Comparison of ENCODE assay signal across 11 cellular contexts in the genomic region with DNA sequence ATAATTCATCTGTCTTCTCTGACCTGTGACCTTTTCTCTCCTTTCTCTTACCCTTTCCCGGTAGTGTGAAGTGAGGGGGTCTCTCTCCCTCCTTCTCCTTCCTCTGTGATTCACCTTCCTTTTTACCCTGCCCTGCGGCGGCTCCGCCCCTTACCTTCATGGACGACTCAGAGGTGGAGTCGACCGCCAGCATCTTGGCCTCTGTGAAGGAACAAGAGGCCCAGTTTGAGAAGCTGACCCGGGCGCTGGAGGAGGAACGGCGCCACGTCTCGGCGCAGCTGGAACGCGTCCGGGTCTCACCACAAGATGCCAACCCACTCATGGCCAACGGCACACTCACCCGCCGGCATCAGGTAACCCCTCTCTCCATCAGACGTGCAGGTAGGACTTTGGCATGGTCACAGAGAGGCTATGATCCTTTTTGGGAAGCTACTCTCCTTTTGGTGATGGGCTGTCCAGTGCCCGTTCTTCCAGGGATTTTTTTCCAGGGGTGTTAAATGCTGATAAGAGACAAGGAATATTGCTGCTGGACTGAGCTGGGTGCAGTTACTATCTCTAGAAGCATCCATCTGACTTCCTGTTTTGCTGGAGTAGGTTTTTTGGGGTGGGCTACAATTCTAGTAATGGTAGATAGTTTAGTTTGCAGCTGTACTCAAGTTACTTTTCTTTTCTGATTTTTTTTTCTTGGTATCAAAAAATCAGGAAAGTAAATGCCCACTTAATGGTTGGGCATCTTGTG. TPM values are rescaled to one million over a fixed set of nuclear protein-coding genes. Genes with fewer than 3 reads are reported as not detected.
DNase-seq lines count a peak whose midpoint lies in the region; ATAC-seq and TF ChIP-seq lines count a peak whose summit lies in the region.
"Had no signal": no experiment of that assay in that cellular context is flagged by ENCODE, and none has a peak within 500 bp of the region (broad histone marks: within the 10 kb centered on the region; RNA-seq: fewer than 3 reads in every experiment).

No MANE protein-coding gene starts in this region.

- CTCF ChIA-PET in SK-N-SH (lab: Yijun Ruan, JAX) = interaction anchor here (2.2 kb wide), 1 partner anchor 9 kb away, joined by 12 read pairs; no protein-coding TSS in a partner anchor

- H3K4me3 ChIP-seq in DND-41 (ENCODE audit: low read depth in 1 of 2, low read length in 2 of 2) = peak overlapping the region in 1 of 2 experiments; percentile 32; a peak in 2 of 4 replicates
- peak overlapping the region in 1 of 2 donors; percentile 15 for H3K4me3 ChIP-seq in duodenal mucosa (ENCODE audit: low read depth in 1 of 2, low read length in 2 of 2)
- H3K4me3 ChIP-seq in trophoblast cell (ENCODE audit: low read depth, low read length) = peak overlapping the region; percentile 37
- no peak overlapping the region for H3K4me3 ChIP-seq in SK-N-SH (ENCODE audit: low read depth in 2 of 2, low read length in 1 of 2)

- POLR2A ChIA-PET in SK-N-SH (lab: Yijun Ruan, JAX) = no interaction called here

- H3K9ac ChIP-seq in DND-41 (ENCODE audit: low read depth, low read length) = peak overlapping the region; percentile 35
- H3K9ac ChIP-seq in duodenal mucosa (ENCODE audit: low read depth in 1 of 2, low read length in 2 of 2) = peak overlapping the region in 1 of 2 donors; percentile 29
- no peak overlapping the region for H3K9ac ChIP-seq in trophoblast cell (ENCODE audit: low read length)
- H3K9ac ChIP-seq in SK-N-SH = no peak overlapping the region
- H3K9ac ChIP-seq: KMS-11 had no signal

- H3K9me2 ChIP-seq in SK-N-SH = no peaks in the 10 kb centered on the region

- DNase-seq in DND-41 = no peak
- DNase-seq in NOMO-1 (lab: John Stamatoyannopoulos, UW; ENCODE audit: unreplicated experiment in 2 of 2) = peak; percentile 8 to 14
- peak; percentile 73 to 79 for DNase-seq in trophoblast cell
- DNase-seq in NCI-H774 (lab: John Stamatoyannopoulos, UW) = no peak
- no peak for DNase-seq in SK-N-SH
- DNase-seq: amniotic stem cell, GOT3 had no signal

- H3K4ac ChIP-seq in trophoblast cell (ENCODE audit: low read depth, low read length) = peak overlapping the region; percentile 94

- peaks cover 6% of the 10 kb centered on the region for H3K79me1 ChIP-seq in trophoblast cell (ENCODE audit: low read length)

- ATAC-seq in DND-41 (ENCODE audit: insufficient read depth, low read depth) (peak; percentile 13), GM21528 (IDR thresholded peaks at IDR 0.05; ENCODE audit: low FRiP score, unreplicated experiment) (no peak), HG02981 (IDR thresholded peaks at IDR 0.05; ENCODE audit: unreplicated experiment) (no peak)

- WGBS in trophoblast cell (ENCODE audit: extremely low coverage, insufficient coverage, insufficient read length) = no CpG with 5 or more reads among the region's 22 CpGs
- WGBS in SK-N-SH (ENCODE audit: low lambda C conversion rate) = 94% methylated on average over 21 of the region's 22 CpGs

- no peak overlapping the region for H4K8ac ChIP-seq in trophoblast cell (ENCODE audit: low read depth, low read length)

- TF ChIP-seq EP300 in SK-N-SH (IDR thresholded peaks at IDR 0.05; ENCODE audit: borderline replicate concordance in 1 of 2, low read depth in 1 of 2, low read length in 1 of 2) = no peak

- no peaks in the 10 kb centered on the region for H3K27me3 ChIP-seq in DND-41 (ENCODE audit: insufficient read depth, low read length, poor library complexity)
- H3K27me3 ChIP-seq in duodenal mucosa (ENCODE audit: control insufficient read depth in 1 of 2, insufficient read depth in 2 of 2, low read length in 2 of 2) = no peaks in the 10 kb centered on the region
- H3K27me3 ChIP-seq in trophoblast cell (ENCODE audit: insufficient read depth, low read length) = no peaks in the 10 kb centered on the region
- no peaks in the 10 kb centered on the region for H3K27me3 ChIP-seq in SK-N-SH (ENCODE audit: insufficient read depth)

- no peak overlapping the region for H2BK5ac ChIP-seq in trophoblast cell (ENCODE audit: low read depth, low read length, poor library complexity)

- no peak overlapping the region for H2AK5ac ChIP-seq in trophoblast cell (ENCODE audit: low read length)

- TF ChIP-seq CTCF in DND-41 (IDR thresholded peaks at IDR 0.05; ENCODE audit: borderline replicate concordance, extremely low read depth, low read length, poor library complexity, severe bottlenecking) = no peak
- TF ChIP-seq CTCF in SK-N-SH (IDR thresholded peaks at IDR 0.05) = no peak

- H3K14ac ChIP-seq in trophoblast cell (ENCODE audit: low read length) = no peak overlapping the region

- H3K36me3 ChIP-seq in DND-41 (ENCODE audit: insufficient read depth, low read length) (peaks cover 2% of the 10 kb centered on the region), duodenal mucosa (ENCODE audit: control insufficient read depth in 1 of 2, insufficient read depth in 2 of 2, low read length in 2 of 2) (peaks cover 21 to 34% of the 10 kb centered on the region in 2 donors), trophoblast cell (ENCODE audit: control insufficient read depth in 1 of 2, insufficient read depth in 2 of 2, low read length in 2 of 2) (peaks cover 14 to 30% of the 10 kb centered on the region in 2 experiments), SK-N-SH (replicated peaks in 1 of 2; ENCODE audit: control insufficient read depth in 1 of 2, insufficient read depth in 2 of 2, low read length in 1 of 2) (peaks cover 4 to 24% of the 10 kb centered on the region in 2 experiments)

- H3K4me2 ChIP-seq in DND-41 (ENCODE audit: insufficient read depth, low read length) (peak overlapping the region; percentile 53), trophoblast cell (ENCODE audit: low read length) (no peak overlapping the region), SK-N-SH (no peak overlapping the region)
- H3K4me2 ChIP-seq: KMS-11 had no signal

- no peak for TF ChIP-seq RAD21 in SK-N-SH (IDR thresholded peaks at IDR 0.05; ENCODE audit: low read length)

- H3K18ac ChIP-seq in trophoblast cell (ENCODE audit: low read length) = no peak overlapping the region

- H4K12ac ChIP-seq in trophoblast cell (ENCODE audit: low read depth, low read length) = no peak overlapping the region

- peaks cover 5% of the 10 kb centered on the region for H3F3A ChIP-seq in SK-N-SH (replicated peaks; ENCODE audit: insufficient read depth)

- H2BK120ac ChIP-seq in trophoblast cell (ENCODE audit: insufficient read depth, low read length, poor library complexity) = no peak overlapping the region

- no peak overlapping the region for H3K23ac ChIP-seq in trophoblast cell (ENCODE audit: low read length)

- no peaks in the 10 kb centered on the region for H3K9me3 ChIP-seq in DND-41 (ENCODE audit: insufficient read depth, low read length, severe bottlenecking)
- H3K9me3 ChIP-seq in duodenal mucosa (ENCODE audit: control insufficient read depth in 1 of 2, low read length in 2 of 2) = no peaks in the 10 kb centered on the region
- no peaks in the 10 kb centered on the region for H3K9me3 ChIP-seq in trophoblast cell (ENCODE audit: insufficient read depth, low read depth, low read length)
- H3K9me3 ChIP-seq in SK-N-SH = no peaks in the 10 kb centered on the region

- H3K27ac ChIP-seq in DND-41 (ENCODE audit: low read length) = peak overlapping the region; percentile 87
- H3K27ac ChIP-seq in duodenal mucosa (ENCODE audit: low read depth, low read length) = peak overlapping the region; percentile 61
- H3K27ac ChIP-seq in trophoblast cell (ENCODE audit: low read depth, low read length) = peak overlapping the region; percentile 6
- no peak overlapping the region for H3K27ac ChIP-seq in SK-N-SH (ENCODE audit: low read depth in 2 of 2, low read length in 1 of 2)
- H3K27ac ChIP-seq: KMS-11 had no signal

- H3K79me2 ChIP-seq in DND-41 (ENCODE audit: insufficient read depth, low read length) (peaks cover 20% of the 10 kb centered on the region; the same call in 1 of the 2 replicates), trophoblast cell (ENCODE audit: control insufficient read depth, insufficient read depth, low read length, poor library complexity) (peaks cover 23% of the 10 kb centered on the region), SK-N-SH (ENCODE audit: insufficient read depth) (peaks cover 95% of the 10 kb centered on the region)

- peak overlapping the region; percentile 29 for H2AFZ ChIP-seq in DND-41 (ENCODE audit: low read depth, low read length)
- no peak overlapping the region for H2AFZ ChIP-seq in trophoblast cell (ENCODE audit: insufficient read depth, low read length, poor library complexity)
- H2AFZ ChIP-seq in SK-N-SH (ENCODE audit: low read depth) = no peak overlapping the region

- H4K20me1 ChIP-seq in DND-41 (ENCODE audit: insufficient read depth, low read length) (no peaks in the 10 kb centered on the region), SK-N-SH (ENCODE audit: insufficient read depth) (peaks cover 15% of the 10 kb centered on the region)

- H3K4me1 ChIP-seq in DND-41 (ENCODE audit: insufficient read depth, low read length) = peaks cover 72% of the 10 kb centered on the region
- peaks cover 58 to 77% of the 10 kb centered on the region in 2 donors for H3K4me1 ChIP-seq in duodenal mucosa (ENCODE audit: control insufficient read depth in 1 of 2, insufficient read depth in 2 of 2, low read length in 2 of 2)
- H3K4me1 ChIP-seq in trophoblast cell (ENCODE audit: control insufficient read depth in 1 of 2, insufficient read depth in 2 of 2, low read length in 2 of 2) = peaks cover 16 to 26% of the 10 kb centered on the region in 2 experiments
- H3K4me1 ChIP-seq in SK-N-SH (ENCODE audit: control insufficient read depth in 1 of 2, insufficient read depth in 2 of 2, low read depth in 1 of 2, low read length in 1 of 2) = peaks cover 0 to 8% of the 10 kb centered on the region in 2 experiments; a peak in 2 of 4 replicates

- no peak overlapping the region for H2BK12ac ChIP-seq in trophoblast cell (ENCODE audit: low read length)

- H4K91ac ChIP-seq in trophoblast cell (ENCODE audit: low read depth, low read length) = no peak overlapping the region

TF ChIP-seq in SK-N-SH, 30 proteins besides CTCF, POLR2A, EP300 and RAD21 (continues in another document):
- TF ChIP-seq FOXJ3 (CRISPR knock-in tag; IDR thresholded peaks at IDR 0.05) = no peak
- TF ChIP-seq JUND (IDR thresholded peaks at IDR 0.05) = no peak

RNA-seq across cellular contexts. Expression of gene CTNND1, which starts 29.9 kb away (rescaled TPM):
- 146 and 148 TPM in 2 replicates for polyA plus RNA-seq in trophoblast cell (2013)
- 39.4 and 49.4 TPM in 2 replicates for polyA plus RNA-seq in SK-N-SH (2012; rRNA removed)
- 38.3 and 40.5 TPM in 2 replicates for polyA plus RNA-seq in SK-N-SH (2012; cell fraction: cytosol; rRNA removed)
- 59.2 and 69.5 TPM in 2 replicates for polyA plus RNA-seq in SK-N-SH (2012; cell fraction: nucleus; rRNA removed)

RNA-seq across cellular contexts. Expression of gene BTBD18, which starts 39.9 kb away (rescaled TPM):
- not detected in 2 replicates for polyA plus RNA-seq in trophoblast cell (2013)
- polyA plus RNA-seq in SK-N-SH (2012; rRNA removed) = not detected in 2 replicates
- not detected in 2 replicates for polyA plus RNA-seq in SK-N-SH (2012; cell fraction: cytosol; rRNA removed)
- not detected in 2 replicates for polyA plus RNA-seq in SK-N-SH (2012; cell fraction: nucleus; rRNA removed)

RNA-seq across cellular contexts. Expression of gene SELENOH, which starts 50.2 kb away (rescaled TPM):
- polyA plus RNA-seq in trophoblast cell (2013) = 198 and 199 TPM in 2 replicates
- 291 and 333 TPM in 2 replicates for polyA plus RNA-seq in SK-N-SH (2012; rRNA removed)
- 289 and 306 TPM in 2 replicates for polyA plus RNA-seq in SK-N-SH (2012; cell fraction: cytosol; rRNA removed)
- 183 and 301 TPM in 2 replicates for polyA plus RNA-seq in SK-N-SH (2012; cell fraction: nucleus; rRNA removed)

Comparison
In these comparisons a context has a peak if more than half of its experiments do, and no peak if none do; other contexts are left out.
1. DNase-seq: peak in NOMO-1 (2 of 2) and trophoblast cell (2 of 2); none in DND-41 (single experiment), NCI-H774 (single experiment) and SK-N-SH (single experiment).
2. H3K27ac ChIP-seq: peak in DND-41 (single experiment), duodenal mucosa (single experiment) and trophoblast cell (single experiment); none in SK-N-SH (0 of 2).